In the genomic region with DNA sequence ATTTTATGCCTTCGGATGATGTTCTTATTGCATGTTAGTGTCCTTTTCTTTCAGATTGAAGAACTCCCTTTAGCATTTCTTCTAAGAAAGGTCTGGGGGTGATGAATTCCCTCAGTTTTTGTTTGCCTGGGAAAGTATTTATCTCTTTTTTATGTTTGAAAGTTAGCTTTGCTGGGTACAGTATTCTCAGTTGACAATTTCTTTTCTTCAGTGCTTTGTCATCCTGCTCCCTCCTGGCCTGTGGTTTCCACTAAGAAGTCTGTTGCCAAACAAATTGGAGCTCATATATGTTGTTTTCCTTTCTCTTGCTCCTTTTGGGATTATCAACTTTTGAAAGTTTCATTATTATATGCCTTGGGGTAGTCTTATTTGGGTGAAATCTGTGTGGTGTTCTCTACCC, we compare ENCODE assay signal across 41 cellular contexts. TPM values are rescaled to one million over a fixed set of nuclear protein-coding genes. Genes with fewer than 3 reads are reported as not detected.
"Had no signal": no experiment of that assay in that cellular context is flagged by ENCODE, and none has a peak within 500 bp of the region (broad histone marks: within the 10 kb centered on the region; RNA-seq: fewer than 3 reads in every experiment).

No MANE protein-coding gene starts in this region.

- H3K4me3 Mint-ChIP-seq: activated naive CD4-positive, alpha-beta T cell treated with anti-CD3 and anti-CD28 coated beads for 36 hours; activated naive CD4-positive, alpha-beta T cell treated with anti-CD3 and anti-CD28 coated beads, Interleukin-2, amount 10 ng/mL, durations not matched to agents 7 days and 5 days; activated naive CD4-positive, alpha-beta T cell treated with anti-CD3 and anti-CD28 coated beads, Interleukin-2, amount 50 U/mL, for 24 hours; activated naive CD8-positive, alpha-beta T cell; activated naive CD8-positive, alpha-beta T cell treated with anti-CD3 and anti-CD28 coated beads for 36 hours; activated naive CD8-positive, alpha-beta T cell treated with anti-CD3 and anti-CD28 coated beads, Interleukin-2, amount 10 ng/mL, durations not matched to agents 7 days and 5 days; activated naive CD8-positive, alpha-beta T cell treated with anti-CD3 and anti-CD28 coated beads, Interleukin-2, amount 50 U/mL, for 24 hours; activated T-cell treated with anti-CD3 and anti-CD28 coated beads, Interleukin-2, amount 50 U/mL, for 24 hours; activated T-cell treated with anti-CD3 and anti-CD28 coated beads, Interleukin-2, amount 50 U/mL, for 4 hours; activated T-cell treated with anti-CD3 and anti-CD28 coated beads, Interleukin-2, amount 50 U/mL, for 72 hours; activated T-helper 1 cell treated with anti-CD3 and anti-CD28 coated beads, Interleukin-12 subunit alpha, Interleukin-12 subunit beta, Interleukin-2, Interleukin-4 antibody, amounts not matched to agents 30 ng/mL and 10 ng/mL and 1 ng/mL, durations not matched to agents 14 hours and 24 hours and 36 hours; activated T-helper 17 cell treated with anti-CD3 and anti-CD28 coated beads, Interleukin-2, amount 50 U/mL, for 72 hours; brain; central memory CD8-positive, alpha-beta T cell had no signal

- H3K36me3 Mint-ChIP-seq: activated naive CD4-positive, alpha-beta T cell treated with anti-CD3 and anti-CD28 coated beads, Interleukin-2, amount 10 ng/mL, durations not matched to agents 7 days and 5 days; activated naive CD4-positive, alpha-beta T cell treated with anti-CD3 and anti-CD28 coated beads, Interleukin-2, amount 50 U/mL, for 24 hours; activated naive CD8-positive, alpha-beta T cell treated with anti-CD3 and anti-CD28 coated beads for 36 hours; activated naive CD8-positive, alpha-beta T cell treated with anti-CD3 and anti-CD28 coated beads, Interleukin-2, amount 10 ng/mL, durations not matched to agents 7 days and 5 days had no signal

- ATAC-seq: activated naive CD4-positive, alpha-beta T cell treated with anti-CD3 and anti-CD28 coated beads, Interleukin-2, amount 50 U/mL, for 72 hours; activated naive CD8-positive, alpha-beta T cell treated with anti-CD3 and anti-CD28 coated beads, Interleukin-2, amount 50 U/mL, for 24 hours; activated T-cell treated with anti-CD3 and anti-CD28 coated beads, Interleukin-2, amount 50 U/mL, for 4 hours; activated T-cell treated with anti-CD3 and anti-CD28 coated beads, Interleukin-2, amount 50 U/mL, for 72 hours; activated T-helper 17 cell treated with anti-CD3 and anti-CD28 coated beads, Interleukin-2, amount 50 U/mL, for 72 hours; body of pancreas had no signal

- H3K36me3 ChIP-seq: adrenal gland, ascending aorta, brain microvascular endothelial cell, breast epithelium, cardiac muscle cell had no signal

- DNase-seq: activated effector memory CD4-positive, alpha-beta T cell treated with anti-CD3 and anti-CD28 coated beads, Interleukin-2, amount 50 U/mL, for 16 hours; activated effector memory CD4-positive, alpha-beta T cell treated with Interleukin-2 at 50 U/mL for 16 hours; activated gamma-delta T cell; activated gamma-delta T cell treated with Interleukin-2 at 50 U/mL for 16 hours; activated naive CD4-positive, alpha-beta T cell; activated naive CD4-positive, alpha-beta T cell treated with anti-CD3 and anti-CD28 coated beads for 36 hours; activated naive CD4-positive, alpha-beta T cell treated with anti-CD3 and anti-CD28 coated beads, Interleukin-2, amount 10 ng/mL, durations not matched to agents 7 days and 5 days; activated naive CD4-positive, alpha-beta T cell treated with anti-CD3 and anti-CD28 coated beads, Interleukin-2, amount 50 U/mL, for 16 hours; activated naive CD4-positive, alpha-beta T cell treated with Interleukin-2 at 50 U/mL for 16 hours; activated naive CD8-positive, alpha-beta T cell treated with anti-CD3 and anti-CD28 coated beads for 36 hours; activated naive CD8-positive, alpha-beta T cell treated with anti-CD3 and anti-CD28 coated beads, Interleukin-2, amount 10 ng/mL, durations not matched to agents 7 days and 5 days; activated naive CD8-positive, alpha-beta T cell treated with anti-CD3 and anti-CD28 coated beads, Interleukin-2, amount 50 U/mL, for 24 hours; activated T-cell treated with anti-CD3 and anti-CD28 coated beads, Interleukin-2, amount 50 U/mL, for 1 hour; activated T-cell treated with anti-CD3 and anti-CD28 coated beads, Interleukin-2, amount 50 U/mL, for 24 hours; activated T-cell treated with anti-CD3 and anti-CD28 coated beads, Interleukin-2, amount 50 U/mL, for 4 hours; activated T-cell treated with anti-CD3 and anti-CD28 coated beads, Interleukin-2, amount 50 U/mL, for 48 hours; activated T-cell treated with anti-CD3 and anti-CD28 coated beads, Interleukin-2, amount 50 U/mL, for 72 hours; adrenal gland; amniotic stem cell; amygdala; anterior cingulate cortex; aorta; body of pancreas; brain microvascular endothelial cell; caudate nucleus; central memory CD4-positive, alpha-beta T cell; cerebellar nuclear complex had no signal

- FAIRE-seq: astrocyte, bronchial epithelial cell had no signal

- H3K4me1 Mint-ChIP-seq: activated naive CD4-positive, alpha-beta T cell treated with anti-CD3 and anti-CD28 coated beads, Interleukin-2, amount 10 ng/mL, durations not matched to agents 7 days and 5 days; activated naive CD4-positive, alpha-beta T cell treated with anti-CD3 and anti-CD28 coated beads, Interleukin-2, amount 50 U/mL, for 24 hours; activated naive CD8-positive, alpha-beta T cell treated with anti-CD3 and anti-CD28 coated beads for 36 hours; activated naive CD8-positive, alpha-beta T cell treated with anti-CD3 and anti-CD28 coated beads, Interleukin-2, amount 10 ng/mL, durations not matched to agents 7 days and 5 days; activated naive CD8-positive, alpha-beta T cell treated with anti-CD3 and anti-CD28 coated beads, Interleukin-2, amount 50 U/mL, for 24 hours; activated T-helper 17 cell treated with anti-CD3 and anti-CD28 coated beads, Interleukin-2, amount 50 U/mL, for 72 hours; brain; central memory CD8-positive, alpha-beta T cell had no signal

- H3K27ac Mint-ChIP-seq: activated naive CD4-positive, alpha-beta T cell treated with anti-CD3 and anti-CD28 coated beads for 36 hours; activated naive CD4-positive, alpha-beta T cell treated with anti-CD3 and anti-CD28 coated beads, Interleukin-2, amount 10 ng/mL, durations not matched to agents 7 days and 5 days; activated naive CD4-positive, alpha-beta T cell treated with anti-CD3 and anti-CD28 coated beads, Interleukin-2, amount 50 U/mL, for 24 hours; activated naive CD4-positive, alpha-beta T cell treated with anti-CD3 and anti-CD28 coated beads, Interleukin-2, amount 50 U/mL, for 72 hours; activated naive CD8-positive, alpha-beta T cell; activated naive CD8-positive, alpha-beta T cell treated with anti-CD3 and anti-CD28 coated beads for 36 hours; activated naive CD8-positive, alpha-beta T cell treated with anti-CD3 and anti-CD28 coated beads, Interleukin-2, amount 10 ng/mL, durations not matched to agents 7 days and 5 days; activated naive CD8-positive, alpha-beta T cell treated with anti-CD3 and anti-CD28 coated beads, Interleukin-2, amount 50 U/mL, for 24 hours; activated T-cell treated with anti-CD3 and anti-CD28 coated beads, Interleukin-2, amount 50 U/mL, for 24 hours; activated T-cell treated with anti-CD3 and anti-CD28 coated beads, Interleukin-2, amount 50 U/mL, for 72 hours; activated T-helper 1 cell treated with anti-CD3 and anti-CD28 coated beads, Interleukin-12 subunit alpha, Interleukin-12 subunit beta, Interleukin-2, Interleukin-4 antibody, amounts not matched to agents 30 ng/mL and 10 ng/mL and 1 ng/mL, durations not matched to agents 14 hours and 24 hours and 36 hours; activated T-helper 17 cell treated with anti-CD3 and anti-CD28 coated beads, Interleukin-2, amount 50 U/mL, for 72 hours; activated T-helper 2 cell treated with anti-CD3 and anti-CD28 coated beads, Interferon-gamma antibody, Interleukin-2, Interleukin-4, amounts not matched to agents 10 μg/mL and 5 μg/mL and 100 μg/mL, durations not matched to agents 14 hours and 24 hours and 36 hours; brain had no signal

- H3K4me3 ChIP-seq: adrenal gland, ascending aorta, body of pancreas, breast epithelium, cardiac muscle cell had no signal

- H3K27ac ChIP-seq: adrenal gland, ascending aorta, body of pancreas, brain microvascular endothelial cell, breast epithelium, cardiac muscle cell had no signal

- H3K9me3 ChIP-seq: adrenal gland had no signal

- H3K27me3 ChIP-seq: adrenal gland, ascending aorta, body of pancreas, brain microvascular endothelial cell, breast epithelium, cardiac muscle cell had no signal

- H3K4me1 ChIP-seq: adrenal gland, ascending aorta, body of pancreas, breast epithelium had no signal

RNA-seq across cellular contexts. Expression of gene GRM1, which starts 11.5 kb away (rescaled TPM):
- total RNA-seq: activated naive CD4-positive, alpha-beta T cell treated with anti-CD3 and anti-CD28 coated beads for 36 hours; activated naive CD4-positive, alpha-beta T cell treated with anti-CD3 and anti-CD28 coated beads, Interleukin-2, amount 50 U/mL, for 72 hours; activated naive CD8-positive, alpha-beta T cell treated with anti-CD3 and anti-CD28 coated beads for 36 hours; activated naive CD8-positive, alpha-beta T cell treated with anti-CD3 and anti-CD28 coated beads, Interleukin-2, amount 10 ng/mL, durations not matched to agents 7 days and 5 days; activated T-cell treated with anti-CD3 and anti-CD28 coated beads, Interleukin-2, amount 50 U/mL, for 4 hours; activated T-cell treated with anti-CD3 and anti-CD28 coated beads, Interleukin-2, amount 50 U/mL, for 72 hours; activated T-helper 1 cell treated with anti-CD3 and anti-CD28 coated beads, Interleukin-12 subunit alpha, Interleukin-12 subunit beta, Interleukin-2, Interleukin-4 antibody, amounts not matched to agents 30 ng/mL and 10 ng/mL and 1 ng/mL, durations not matched to agents 14 hours and 24 hours and 36 hours; activated T-helper 2 cell treated with anti-CD3 and anti-CD28 coated beads, Interferon-gamma antibody, Interleukin-2, Interleukin-4, amounts not matched to agents 10 μg/mL and 5 μg/mL and 100 μg/mL, durations not matched to agents 14 hours and 24 hours and 36 hours; ascending aorta; bronchial epithelial cell; chondrocyte had no signal
- polyA plus RNA-seq: cardiac muscle cell had no signal
